Comparison of ENCODE assay signal across 9 cellular contexts in the genomic region with DNA sequence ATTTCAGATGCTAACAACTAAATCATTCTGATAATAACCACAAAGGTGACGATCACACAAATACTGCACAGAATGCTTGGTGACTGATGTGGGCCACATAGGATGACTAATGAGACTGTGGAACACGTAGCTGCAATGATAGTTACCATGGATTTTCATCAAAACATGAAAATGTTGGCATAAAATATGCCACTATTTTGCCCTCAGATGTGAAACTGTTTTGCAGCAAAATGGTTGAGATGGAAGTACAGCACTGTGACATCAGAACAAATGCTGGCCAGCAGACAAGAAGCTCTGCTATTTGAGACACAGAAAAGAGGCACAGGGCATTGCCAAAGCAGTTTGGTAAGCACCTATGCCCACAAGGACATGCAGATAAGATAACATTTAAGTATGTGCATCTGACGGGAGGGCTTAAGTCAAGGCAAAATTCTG.
DNase-seq lines count a peak whose midpoint lies in the region; ATAC-seq and TF ChIP-seq lines count a peak whose summit lies in the region.
"Had no signal": no experiment of that assay in that cellular context is flagged by ENCODE, and none has a peak within 500 bp of the region (broad histone marks: within the 10 kb centered on the region; RNA-seq: fewer than 3 reads in every experiment).

No MANE protein-coding gene starts in this region.

- H3K4me1 ChIP-seq in KMS-11 (ENCODE audit: low read depth, poor library complexity, severe bottlenecking) = peaks cover 34% of the 10 kb centered on the region
- peaks cover 0 to 92% (median 63%) of the 10 kb centered on the region in 12 donors for H3K4me1 ChIP-seq in heart left ventricle

- no peak for TF ChIP-seq POLR2A in heart left ventricle (IDR thresholded peaks at IDR 0.05)

- 26 to 42% (median 35%) methylated on average over 3 of the region's 3 CpGs for WGBS in heart left ventricle, 4 donors

- ATAC-seq in heart left ventricle = peak; percentile 84 to 88 (median 86)

- H3K27me3 ChIP-seq in KMS-11 (ENCODE audit: insufficient read depth, low read depth) = no peaks in the 10 kb centered on the region
- H3K27me3 ChIP-seq in heart left ventricle = no peaks in the 10 kb centered on the region

- peaks cover 75% of the 10 kb centered on the region for H3K4me1 Mint-ChIP-seq in stimulated activated naive CD8-positive, alpha-beta T cell treated with anti-CD3 and anti-CD28 coated beads, Interleukin-15, Interleukin-2, amounts not matched to agents 100 ng/mL and 50 ng/mL, for 24 hours (ENCODE audit: low read depth)

- no peaks in the 10 kb centered on the region for H3K9me3 Mint-ChIP-seq in stimulated activated naive CD8-positive, alpha-beta T cell treated with anti-CD3 and anti-CD28 coated beads, Interleukin-15, Interleukin-2, amounts not matched to agents 100 ng/mL and 50 ng/mL, for 24 hours

- H3K4me2 ChIP-seq in KMS-11 = peak overlapping the region; percentile 7; the same call in 1 of the 2 replicates

- no peak overlapping the region for H2AFZ ChIP-seq in KMS-11 (ENCODE audit: low read depth)

- peak; percentile 54 to 65 for DNase-seq in activated T-cell treated with anti-CD3 and anti-CD28 coated beads, Interleukin-2, amount 50 U/mL, for 48 hours
- peak in 4 of 5 donors; percentile 49 to 70 (median 64) for DNase-seq in heart left ventricle
- no peak for DNase-seq in SIG-M5 (lab: John Stamatoyannopoulos, UW)
- no peak for DNase-seq in ecto neural progenitor cell (ENCODE audit: low spot score)
- no peak for DNase-seq in KG1 (lab: John Stamatoyannopoulos, UW)
- DNase-seq: hippocampal formation had no signal

- peak overlapping the region; percentile 37; the same call in 1 of the 2 replicates for H3K27ac ChIP-seq in KMS-11
- peak overlapping the region; percentile 62 to 90 (median 81) for H3K27ac ChIP-seq in heart left ventricle
- H3K27ac ChIP-seq: VCaP had no signal

- no peaks in the 10 kb centered on the region for H4K20me1 ChIP-seq in KMS-11 (ENCODE audit: insufficient read depth)

- no peaks in the 10 kb centered on the region; the same call in 1 of the 2 replicates for H3K36me3 ChIP-seq in KMS-11 (ENCODE audit: insufficient read depth)
- peaks cover 0 to 43% (median 21%) of the 10 kb centered on the region in 9 donors for H3K36me3 ChIP-seq in heart left ventricle

- H3K9ac ChIP-seq in KMS-11 = no peak overlapping the region; the same call in 1 of the 2 replicates

- peak overlapping the region; percentile 25 for H3K4me3 Mint-ChIP-seq in stimulated activated naive CD8-positive, alpha-beta T cell treated with anti-CD3 and anti-CD28 coated beads, Interleukin-15, Interleukin-2, amounts not matched to agents 100 ng/mL and 50 ng/mL, for 24 hours

- H3K27ac Mint-ChIP-seq in stimulated activated naive CD8-positive, alpha-beta T cell treated with anti-CD3 and anti-CD28 coated beads, Interleukin-15, Interleukin-2, amounts not matched to agents 100 ng/mL and 50 ng/mL, for 24 hours = peak overlapping the region; percentile 97

- TF ChIP-seq CTCF in KMS-11 (conservative IDR thresholded peaks at IDR 0.05; ENCODE audit: low read depth, low read length) (no peak), heart left ventricle (IDR thresholded peaks at IDR 0.05) (no peak)

- H3K9me3 ChIP-seq in heart left ventricle = no peaks in the 10 kb centered on the region

- H3K27me3 Mint-ChIP-seq in stimulated activated naive CD8-positive, alpha-beta T cell treated with anti-CD3 and anti-CD28 coated beads, Interleukin-15, Interleukin-2, amounts not matched to agents 100 ng/mL and 50 ng/mL, for 24 hours = no peaks in the 10 kb centered on the region

- H3K36me3 Mint-ChIP-seq in stimulated activated naive CD8-positive, alpha-beta T cell treated with anti-CD3 and anti-CD28 coated beads, Interleukin-15, Interleukin-2, amounts not matched to agents 100 ng/mL and 50 ng/mL, for 24 hours (ENCODE audit: low read depth) = peaks cover 17% of the 10 kb centered on the region

- no peaks in the 10 kb centered on the region for H3K79me2 ChIP-seq in KMS-11 (ENCODE audit: insufficient read depth, low read depth)

- intact Hi-C loops in heart left ventricle (cut with DNase I) = loop anchor here in 2 of 10 donors (5.0 to 10.0 kb wide), 4 partner anchors 63 to 84 kb away; partner anchors contain the start of gene NIBAN1 (in 2 of the 2)

- H3K4me3 ChIP-seq in KMS-11 (IDR thresholded peaks at IDR 0.05; ENCODE audit: insufficient read depth, low read depth, low read length) = no peak overlapping the region
- H3K4me3 ChIP-seq in heart left ventricle = peak overlapping the region in 1 of 12 donors; percentile 7

Comparison
In these comparisons a context has a peak if more than half of its experiments do, and no peak if none do; other contexts are left out.
1. DNase-seq: peak in activated T-cell treated with anti-CD3 and anti-CD28 coated beads, Interleukin-2, amount 50 U/mL, for 48 hours (2 of 2) and heart left ventricle (4 of 5); none in SIG-M5 (single experiment), ecto neural progenitor cell (single experiment) and KG1 (single experiment).